8 cellular contexts compared by ENCODE assay signal in genomic region chr12:94621662-94622359, GRCh38. TPM values are rescaled to one million over a fixed set of nuclear protein-coding genes. Genes with fewer than 3 reads are reported as not detected.
DNase-seq lines count a peak whose midpoint lies in the region; ATAC-seq, FAIRE-seq and TF ChIP-seq lines count a peak whose summit lies in the region.

No MANE protein-coding gene starts in this region.

- POLR2A ChIA-PET in HepG2 (lab: Yijun Ruan, JAX) = no interaction called here

- TF ChIP-seq CTCF in HepG2 (CRISPR knock-in tag; IDR thresholded peaks at IDR 0.05) = no peak
- no peak for TF ChIP-seq CTCF in suprapubic skin (IDR thresholded peaks at IDR 0.05)
- no peak for TF ChIP-seq CTCF in endothelial cell (IDR thresholded peaks at IDR 0.05; ENCODE audit: unreplicated experiment)

- CTCF ChIA-PET in activated naive CD4-positive, alpha-beta T cell treated with anti-CD3 and anti-CD28 coated beads for 36 hours (lab: Charles Lee) = interaction anchor here (0.5 to 0.6 kb wide), 2 partner anchors 27 to 1113 kb away, joined by 3 read pairs; no protein-coding TSS in a partner anchor
- CTCF ChIA-PET in HepG2 (lab: Yijun Ruan, JAX; ENCODE audit: low intra/inter-chr PET ratio, low total read pairs) = no interaction called here

- no peaks in the 10 kb centered on the region for H3K36me3 ChIP-seq in HepG2 (replicated peaks in 1 of 2; ENCODE audit: control insufficient read depth in 1 of 2, insufficient read depth in 2 of 2, low read length in 2 of 2)
- H3K36me3 ChIP-seq in suprapubic skin = no peaks in the 10 kb centered on the region

- DNase-seq in EL (peak; percentile 71), HepG2 (ENCODE audit: low spot score) (no peak), suprapubic skin (ENCODE audit: low spot score in 2 of 2) (no peak), NCI-H345 treated with DMSO at 0.1 percent for 48 hours (lab: John Stamatoyannopoulos, UW; ENCODE audit: unreplicated experiment) (no peak), endothelial cell (ENCODE audit: low spot score) (no peak)
- DNase-seq in activated naive CD4-positive, alpha-beta T cell treated with anti-CD3 and anti-CD28 coated beads for 36 hours = peak; percentile 66

- H3K27ac ChIP-seq in HepG2 (ENCODE audit: extremely low read length, insufficient read depth, low read length) (no peak overlapping the region), suprapubic skin (peak overlapping the region; percentile 28)

- no peak overlapping the region for H3K27ac Mint-ChIP-seq in activated naive CD4-positive, alpha-beta T cell treated with anti-CD3 and anti-CD28 coated beads for 36 hours
- no peak overlapping the region for H3K27ac Mint-ChIP-seq in endothelial cell (ENCODE audit: unreplicated experiment)

- H3K27me3 Mint-ChIP-seq in activated naive CD4-positive, alpha-beta T cell treated with anti-CD3 and anti-CD28 coated beads for 36 hours (ENCODE audit: low read depth) = no peaks in the 10 kb centered on the region
- H3K27me3 Mint-ChIP-seq in endothelial cell (ENCODE audit: unreplicated experiment) = no peaks in the 10 kb centered on the region

- peak overlapping the region; percentile 43 for H2AFZ ChIP-seq in HepG2 (ENCODE audit: low read length)

- H3K4me2 ChIP-seq in HepG2 (ENCODE audit: low read depth, low read length) = peak overlapping the region; percentile 50

- TF ChIP-seq POLR2A in HepG2 (IDR thresholded peaks at IDR 0.05; ENCODE audit: insufficient read depth in 1 of 2, low read depth in 2 of 2, low read length in 2 of 2) (no peak), suprapubic skin (IDR thresholded peaks at IDR 0.05) (no peak)

- H3K4me3 ChIP-seq in HepG2 (replicated peaks in 1 of 3; ENCODE audit: insufficient read depth in 1 of 3, low read depth in 2 of 3, low read length in 3 of 3) = peak overlapping the region in 1 of 3 experiments; percentile 24; a peak in 2 of 6 replicates
- peak overlapping the region; percentile 30 for H3K4me3 ChIP-seq in suprapubic skin

- no peak for TF ChIP-seq RAD21 in HepG2 (CRISPR knock-in tag; IDR thresholded peaks at IDR 0.05)

- in situ Hi-C loops in HepG2 (cut with HindIII; ENCODE audit: extremely low pct_ligation_motif_present, low pct_unique_long_range_greater_than_20kb) = no loop called here

- H3K4me3 Mint-ChIP-seq in activated naive CD4-positive, alpha-beta T cell treated with anti-CD3 and anti-CD28 coated beads for 36 hours = no peak overlapping the region
- H3K4me3 Mint-ChIP-seq in endothelial cell (ENCODE audit: unreplicated experiment) = no peak overlapping the region

- no peaks in the 10 kb centered on the region; a peak in 1 of 5 replicates for H3K27me3 ChIP-seq in HepG2 (ENCODE audit: control insufficient read depth in 1 of 2, insufficient read depth in 2 of 2, low read length in 2 of 2)
- no peaks in the 10 kb centered on the region for H3K27me3 ChIP-seq in suprapubic skin

- no peaks in the 10 kb centered on the region for H3K36me3 Mint-ChIP-seq in activated naive CD4-positive, alpha-beta T cell treated with anti-CD3 and anti-CD28 coated beads for 36 hours (ENCODE audit: low read depth)
- H3K36me3 Mint-ChIP-seq in endothelial cell (ENCODE audit: low read depth, unreplicated experiment) = peaks cover 18% of the 10 kb centered on the region

- H3K9me3 ChIP-seq in HepG2 (ENCODE audit: low read length) = no peaks in the 10 kb centered on the region
- no peaks in the 10 kb centered on the region for H3K9me3 ChIP-seq in suprapubic skin

- no peaks in the 10 kb centered on the region for H3K79me2 ChIP-seq in HepG2 (ENCODE audit: insufficient read depth, low read length)

- FAIRE-seq in HepG2 (lab: Jason Lieb, UNC) = no peak

- 10% methylated on average over 7 of the region's 7 CpGs for WGBS in HepG2 (ENCODE audit: low lambda C conversion rate)
- 37% methylated on average over 7 of the region's 7 CpGs for WGBS in suprapubic skin

- ATAC-seq in GM19467 (IDR thresholded peaks at IDR 0.05; ENCODE audit: unreplicated experiment) (peak; percentile 96), HG03558 (IDR thresholded peaks at IDR 0.05; ENCODE audit: extremely low read depth, unreplicated experiment) (peak; percentile 89), HepG2 (peak; percentile 47; the same call in 2 of the 3 replicates)

- no peaks in the 10 kb centered on the region for H4K20me1 ChIP-seq in HepG2 (ENCODE audit: insufficient read depth, low read length)

- no peak overlapping the region for H3K9ac ChIP-seq in HepG2 (ENCODE audit: insufficient read depth, low read depth, low read length)

- no TSS peak for BruUV-seq in HepG2 (replicated peaks; lab: Mats Ljungman, UMichigan)

- intact Hi-C loops in activated naive CD4-positive, alpha-beta T cell treated with anti-CD3 and anti-CD28 coated beads for 36 hours (cut with micrococcal nuclease) = loop anchor here (1.0 to 5.0 kb wide), 6 partner anchors 18 to 840 kb away; no protein-coding TSS in a partner anchor
- intact Hi-C loops in HepG2 (cut with micrococcal nuclease; ENCODE audit: unreplicated experiment) = no loop called here

- no peaks in the 10 kb centered on the region for H3K9me3 Mint-ChIP-seq in activated naive CD4-positive, alpha-beta T cell treated with anti-CD3 and anti-CD28 coated beads for 36 hours
- H3K9me3 Mint-ChIP-seq in endothelial cell (ENCODE audit: unreplicated experiment) = no peaks in the 10 kb centered on the region

- peaks cover 20% of the 10 kb centered on the region for H3K4me1 Mint-ChIP-seq in activated naive CD4-positive, alpha-beta T cell treated with anti-CD3 and anti-CD28 coated beads for 36 hours (ENCODE audit: low read depth)
- H3K4me1 Mint-ChIP-seq in endothelial cell (ENCODE audit: unreplicated experiment) = peaks cover 10% of the 10 kb centered on the region

- peaks cover 15% of the 10 kb centered on the region for H3K4me1 ChIP-seq in HepG2 (ENCODE audit: insufficient read depth, low read length)
- H3K4me1 ChIP-seq in suprapubic skin = peaks cover 35% of the 10 kb centered on the region

- no peak for TF ChIP-seq EP300 in HepG2 (IDR thresholded peaks at IDR 0.05; ENCODE audit: low read depth in 2 of 2, low read length in 2 of 2)
- no peak for TF ChIP-seq EP300 in HepG2 (CRISPR knock-in tag; IDR thresholded peaks at IDR 0.05; ENCODE audit: borderline replicate concordance)
- no peak for TF ChIP-seq EP300 in suprapubic skin (IDR thresholded peaks at IDR 0.05)

TF ChIP-seq in HepG2, 621 proteins besides CTCF, POLR2A, EP300 and RAD21 (continues in another document):
- no peak for TF ChIP-seq MNT (IDR thresholded peaks at IDR 0.05)
- TF ChIP-seq ZNF33A (CRISPR knock-in tag; IDR thresholded peaks at IDR 0.05; ENCODE audit: borderline replicate concordance) = no peak
- no peak for TF ChIP-seq NR2C2 (CRISPR knock-in tag; IDR thresholded peaks at IDR 0.05; ENCODE audit: borderline replicate concordance)
- TF ChIP-seq, protein P1, sequence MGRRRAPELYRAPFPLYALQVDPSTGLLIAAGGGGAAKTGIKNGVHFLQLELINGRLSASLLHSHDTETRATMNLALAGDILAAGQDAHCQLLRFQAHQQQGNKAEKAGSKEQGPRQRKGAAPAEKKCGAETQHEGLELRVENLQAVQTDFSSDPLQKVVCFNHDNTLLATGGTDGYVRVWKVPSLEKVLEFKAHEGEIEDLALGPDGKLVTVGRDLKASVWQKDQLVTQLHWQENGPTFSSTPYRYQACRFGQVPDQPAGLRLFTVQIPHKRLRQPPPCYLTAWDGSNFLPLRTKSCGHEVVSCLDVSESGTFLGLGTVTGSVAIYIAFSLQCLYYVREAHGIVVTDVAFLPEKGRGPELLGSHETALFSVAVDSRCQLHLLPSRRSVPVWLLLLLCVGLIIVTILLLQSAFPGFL (CRISPR knock-in tag; IDR thresholded peaks at IDR 0.05) = no peak
- TF ChIP-seq ZSCAN20 (CRISPR knock-in tag; IDR thresholded peaks at IDR 0.05; ENCODE audit: borderline replicate concordance) = no peak
- no peak for TF ChIP-seq RBM22 (optimal IDR thresholded peaks at IDR 0.05; ENCODE audit: low read length)

RNA-seq across cellular contexts. Expression of gene TMCC3, which starts 28.5 kb away (rescaled TPM):
- total RNA-seq in activated naive CD4-positive, alpha-beta T cell treated with anti-CD3 and anti-CD28 coated beads for 36 hours = under 1 TPM in 1 of 2 experiments, not detected in 1; 0.05 TPM
- total RNA-seq in HepG2 (2016; rRNA removed; fragmentation: Illumina TruSeq; extraction: Trizol) (not detected in 2 replicates), suprapubic skin (10 to 100 TPM; 11.2 to 18.1 (median 16.4) TPM), endothelial cell (ENCODE audit: unreplicated experiment) (48.1 TPM)
- not detected in 2 replicates for total RNA-seq in HepG2 (2016; cell fraction: cytosol; rRNA removed; fragmentation: Illumina TruSeq; extraction: Trizol; ENCODE audit: low read depth)
- total RNA-seq in HepG2 (2016; cell fraction: insoluble cytoplasmic fraction; rRNA removed; fragmentation: Illumina TruSeq; extraction: Trizol) = not detected in 2 replicates
- total RNA-seq in HepG2 (2016; cell fraction: membrane; rRNA removed; fragmentation: Illumina TruSeq; extraction: Trizol) = not detected in 2 replicates
- total RNA-seq in HepG2 (2016; cell fraction: nucleus; rRNA removed; fragmentation: Illumina TruSeq; extraction: Trizol) = not detected in 2 replicates
- polyA plus RNA-seq in HepG2 (2011; rRNA removed) = not detected in 2 replicates
- polyA plus RNA-seq in HepG2 (2011; cell fraction: cytosol; rRNA removed) = 0.01 TPM in 1 of 2 replicates, not detected in the other
- not detected in 2 replicates for polyA plus RNA-seq in HepG2 (2011; cell fraction: nucleus; rRNA removed)
- polyA plus RNA-seq in HepG2 (2012) = not detected in 2 replicates
- polyA plus RNA-seq in HepG2 (2016; cell fraction: cytosol; fragmentation: Illumina TruSeq; extraction: Trizol; ENCODE audit: low read depth) = not detected in 2 replicates
- polyA plus RNA-seq in HepG2 (2016; cell fraction: insoluble cytoplasmic fraction; fragmentation: Illumina TruSeq; extraction: Trizol; ENCODE audit: low read depth) = not detected in 2 replicates
- polyA plus RNA-seq in HepG2 (2016; cell fraction: membrane; fragmentation: Illumina TruSeq; extraction: Trizol; ENCODE audit: low read depth) = not detected in 2 replicates
- not detected in 2 replicates for polyA plus RNA-seq in HepG2 (2016; cell fraction: nucleus; fragmentation: Illumina TruSeq; extraction: Trizol; ENCODE audit: insufficient read depth, low read depth)
- 0.23 TPM in 1 of 2 replicates, not detected in the other for polyA minus RNA-seq in HepG2 (2011; rRNA and poly(A)+ RNA removed; ENCODE audit: low replicate concordance)
- not detected in 2 replicates for polyA minus RNA-seq in HepG2 (2011; cell fraction: cytosol; rRNA and poly(A)+ RNA removed)
- not detected in 2 replicates for polyA minus RNA-seq in HepG2 (2011; cell fraction: nucleus; rRNA and poly(A)+ RNA removed)

Comparison
In these comparisons a context has a peak if more than half of its experiments do, and no peak if none do; other contexts are left out.
1. DNase-seq: peak in EL (single experiment) and activated naive CD4-positive, alpha-beta T cell treated with anti-CD3 and anti-CD28 coated beads for 36 hours (single experiment); none in HepG2 (single experiment), suprapubic skin (0 of 2), NCI-H345 treated with DMSO at 0.1 percent for 48 hours (single experiment) and endothelial cell (single experiment).
2. RNA of gene TMCC3, which starts 28.5 kb away (total RNA-seq): 48.1 TPM in endothelial cell (single experiment) and 11.2 to 18.1 TPM in suprapubic skin; 0.05 TPM in activated naive CD4-positive, alpha-beta T cell treated with anti-CD3 and anti-CD28 coated beads for 36 hours and not detected in HepG2; every median in the first group is over 10 times any median in the second.
3. Peak in every context shown above with its lines, with median percentiles within 50 percentile points of each other: ATAC-seq.